23 cellular contexts compared by ENCODE assay signal in the genomic region with DNA sequence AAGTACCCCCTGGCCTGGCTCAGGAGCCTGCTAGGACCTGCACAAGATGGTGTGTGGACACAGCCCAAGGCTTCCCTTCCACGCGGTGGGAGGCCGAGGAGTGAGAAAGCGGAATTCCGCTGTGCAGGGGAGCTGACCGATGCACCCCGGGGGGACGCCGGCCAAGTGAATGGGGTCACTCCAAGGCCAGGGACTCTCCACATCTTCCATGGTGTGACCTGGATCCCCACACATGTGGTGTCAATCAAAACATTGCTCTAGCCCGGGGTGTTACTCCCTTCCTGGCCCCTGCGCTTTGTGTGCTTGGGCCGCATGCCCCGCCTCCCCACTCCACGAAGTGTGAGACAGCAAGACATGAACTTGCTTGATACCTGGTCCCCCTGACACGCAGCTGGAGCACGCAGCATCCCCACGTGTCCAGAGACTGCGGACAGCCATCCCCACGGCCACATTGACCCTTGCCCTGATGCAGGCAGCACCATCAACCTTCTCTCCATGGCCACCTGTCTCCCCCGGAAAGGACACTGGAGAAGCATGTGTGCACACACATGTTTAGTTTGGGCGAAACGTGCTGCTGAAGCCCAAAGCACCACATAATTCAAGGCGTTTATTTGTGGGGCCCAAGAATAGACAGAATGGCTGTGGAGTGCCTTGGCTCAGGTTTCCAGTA.
"Had no signal": no experiment of that assay in that cellular context is flagged by ENCODE, and none has a peak within 500 bp of the region (broad histone marks: within the 10 kb centered on the region; RNA-seq: fewer than 3 reads in every experiment).

No MANE protein-coding gene starts in this region.

- H3K4me1 ChIP-seq: esophagus squamous epithelium, heart left ventricle, lower lobe of right lung, prostate gland, spleen, tibial artery had no signal

- DNase-seq: activated CD4-positive, alpha-beta memory T cell treated with anti-CD3 and anti-CD28 coated beads, Interleukin-2, amount 10 ng/mL, durations not matched to agents 7 days and 5 days; activated CD4-positive, alpha-beta T cell treated with anti-CD3 and anti-CD28 coated beads, Interleukin-2, amount 10 ng/mL, durations not matched to agents 24 days and 14 days; activated gamma-delta T cell treated with Interleukin-2 at 50 U/mL for 16 hours; anterior cingulate cortex; brain microvascular endothelial cell; caudate nucleus; effector memory CD8-positive, alpha-beta T cell; esophagus squamous epithelium; heart left ventricle; left colon; lower lobe of right lung; naive thymus-derived CD8-positive, alpha-beta T cell; ovary; spleen; stimulated activated CD4-positive, alpha-beta T cell treated with anti-CD3 and anti-CD28 coated beads, Interleukin-4, amount 100 ng/mL, for 24 hours; stimulated activated naive CD8-positive, alpha-beta T cell treated with anti-CD3 and anti-CD28 coated beads, Interleukin-15, Interleukin-2, amounts not matched to agents 100 U/mL and 50 U/mL, for 24 hours; T-cell; tibial artery had no signal

- H3K36me3 Mint-ChIP-seq: activated naive CD4-positive, alpha-beta T cell treated with anti-CD3 and anti-CD28 coated beads, Interleukin-2, amount 50 U/mL, for 24 hours; naive thymus-derived CD8-positive, alpha-beta T cell; T-cell had no signal

- H3K27me3 ChIP-seq: brain microvascular endothelial cell, esophagus squamous epithelium, heart left ventricle, ovary, spleen, tibial artery had no signal

- H3K27ac ChIP-seq: brain microvascular endothelial cell, esophagus squamous epithelium, heart left ventricle, lower lobe of right lung, ovary, prostate gland, spleen, tibial artery, VCaP had no signal

- H3K9me3 ChIP-seq: esophagus squamous epithelium, heart left ventricle, lower lobe of right lung, ovary, prostate gland, spleen, tibial artery had no signal

- H3K4me3 Mint-ChIP-seq: activated CD4-positive, alpha-beta memory T cell treated with anti-CD3 and anti-CD28 coated beads, Interleukin-2, amount 10 ng/mL, durations not matched to agents 7 days and 5 days; activated CD4-positive, alpha-beta T cell treated with anti-CD3 and anti-CD28 coated beads, Interleukin-2, amount 10 ng/mL, durations not matched to agents 24 days and 14 days; activated naive CD4-positive, alpha-beta T cell treated with anti-CD3 and anti-CD28 coated beads, Interleukin-2, amount 50 U/mL, for 24 hours; effector memory CD8-positive, alpha-beta T cell; naive thymus-derived CD8-positive, alpha-beta T cell; T-cell; T-helper 2 cell treated with Interferon-gamma antibody and Interleukin-4, amounts not matched to agents 5 μg/mL and 100 μg/mL, for 36 hours had no signal

- H3K27me3 Mint-ChIP-seq: activated CD4-positive, alpha-beta T cell treated with anti-CD3 and anti-CD28 coated beads, Interleukin-2, amount 10 ng/mL, durations not matched to agents 24 days and 14 days had no signal

- H3K4me1 Mint-ChIP-seq: activated CD4-positive, alpha-beta memory T cell treated with anti-CD3 and anti-CD28 coated beads, Interleukin-2, amount 10 ng/mL, durations not matched to agents 7 days and 5 days; activated CD4-positive, alpha-beta T cell treated with anti-CD3 and anti-CD28 coated beads, Interleukin-2, amount 10 ng/mL, durations not matched to agents 24 days and 14 days; activated naive CD4-positive, alpha-beta T cell treated with anti-CD3 and anti-CD28 coated beads, Interleukin-2, amount 50 U/mL, for 24 hours; T-cell had no signal

- H3K27ac Mint-ChIP-seq: activated CD4-positive, alpha-beta memory T cell treated with anti-CD3 and anti-CD28 coated beads, Interleukin-2, amount 10 ng/mL, durations not matched to agents 7 days and 5 days; activated CD4-positive, alpha-beta T cell treated with anti-CD3 and anti-CD28 coated beads, Interleukin-2, amount 10 ng/mL, durations not matched to agents 24 days and 14 days; activated naive CD4-positive, alpha-beta T cell treated with anti-CD3 and anti-CD28 coated beads, Interleukin-2, amount 50 U/mL, for 24 hours; effector memory CD8-positive, alpha-beta T cell; T-cell; T-helper 2 cell treated with Interferon-gamma antibody and Interleukin-4, amounts not matched to agents 5 μg/mL and 100 μg/mL, for 36 hours had no signal

- ATAC-seq: activated CD4-positive, CD25-positive, alpha-beta regulatory T cell treated with anti-CD3 and anti-CD28 coated beads, Interleukin-2, amount 50 U/mL, for 24 hours; effector memory CD8-positive, alpha-beta T cell; left colon; naive thymus-derived CD8-positive, alpha-beta T cell; stimulated activated naive CD8-positive, alpha-beta T cell treated with anti-CD3 and anti-CD28 coated beads, Interleukin-15, Interleukin-2, amounts not matched to agents 100 U/mL and 50 U/mL, for 24 hours; T-cell had no signal

- H3K4me3 ChIP-seq: esophagus squamous epithelium, heart left ventricle, lower lobe of right lung, ovary, prostate gland, spleen, tibial artery had no signal

- H3K36me3 ChIP-seq: brain microvascular endothelial cell, esophagus squamous epithelium, heart left ventricle, lower lobe of right lung, ovary, prostate gland, spleen, tibial artery had no signal
